In the genomic region with DNA sequence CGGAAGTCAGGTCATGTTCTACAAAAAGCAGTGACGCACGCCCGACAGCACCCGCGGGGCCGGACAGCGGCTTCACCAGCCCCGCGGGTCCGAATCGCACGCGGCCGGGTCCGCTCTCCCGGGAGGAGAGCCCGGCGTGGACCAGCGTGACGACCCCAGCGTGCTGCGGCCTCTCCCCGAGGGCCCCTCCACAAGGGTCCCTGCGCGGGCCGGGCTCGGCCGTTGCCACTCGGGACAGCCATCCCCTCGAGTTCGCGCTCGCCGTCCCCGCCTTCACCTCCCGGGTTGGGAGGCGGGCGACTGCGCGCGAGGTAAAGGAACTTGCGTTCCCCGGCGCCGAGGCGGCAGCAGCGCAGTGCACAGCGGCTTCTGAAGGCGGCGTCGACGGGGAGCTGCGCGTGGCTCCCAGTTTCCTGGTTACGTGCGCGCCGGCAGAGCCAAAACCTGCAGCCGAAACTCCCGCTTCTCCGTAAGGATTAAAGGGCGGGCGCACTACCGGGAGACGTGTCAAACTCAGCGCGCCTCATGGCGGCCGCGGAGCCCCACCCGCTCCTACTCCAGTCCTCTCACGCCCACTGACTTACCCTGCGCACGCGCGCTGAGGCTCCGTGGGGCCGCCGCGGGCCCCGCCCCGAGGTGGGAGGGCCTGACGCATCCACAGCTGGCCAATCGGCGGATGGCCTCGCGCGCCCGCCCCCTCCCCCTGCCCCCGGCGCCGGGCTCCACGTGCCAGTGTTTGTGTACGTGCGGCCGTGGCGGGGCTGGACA, we compare ENCODE assay signal across 1 cellular context.
A peak's percentile ranks its signal among the peaks of the same experiment; 100 is the strongest.
TF ChIP-seq lines count a peak whose summit lies in the region.

No MANE protein-coding gene starts in this region.

TF ChIP-seq in HepG2, 621 proteins besides CTCF, POLR2A, EP300 and RAD21 (continued from another document and continues in another):
- TF ChIP-seq, protein P1, sequence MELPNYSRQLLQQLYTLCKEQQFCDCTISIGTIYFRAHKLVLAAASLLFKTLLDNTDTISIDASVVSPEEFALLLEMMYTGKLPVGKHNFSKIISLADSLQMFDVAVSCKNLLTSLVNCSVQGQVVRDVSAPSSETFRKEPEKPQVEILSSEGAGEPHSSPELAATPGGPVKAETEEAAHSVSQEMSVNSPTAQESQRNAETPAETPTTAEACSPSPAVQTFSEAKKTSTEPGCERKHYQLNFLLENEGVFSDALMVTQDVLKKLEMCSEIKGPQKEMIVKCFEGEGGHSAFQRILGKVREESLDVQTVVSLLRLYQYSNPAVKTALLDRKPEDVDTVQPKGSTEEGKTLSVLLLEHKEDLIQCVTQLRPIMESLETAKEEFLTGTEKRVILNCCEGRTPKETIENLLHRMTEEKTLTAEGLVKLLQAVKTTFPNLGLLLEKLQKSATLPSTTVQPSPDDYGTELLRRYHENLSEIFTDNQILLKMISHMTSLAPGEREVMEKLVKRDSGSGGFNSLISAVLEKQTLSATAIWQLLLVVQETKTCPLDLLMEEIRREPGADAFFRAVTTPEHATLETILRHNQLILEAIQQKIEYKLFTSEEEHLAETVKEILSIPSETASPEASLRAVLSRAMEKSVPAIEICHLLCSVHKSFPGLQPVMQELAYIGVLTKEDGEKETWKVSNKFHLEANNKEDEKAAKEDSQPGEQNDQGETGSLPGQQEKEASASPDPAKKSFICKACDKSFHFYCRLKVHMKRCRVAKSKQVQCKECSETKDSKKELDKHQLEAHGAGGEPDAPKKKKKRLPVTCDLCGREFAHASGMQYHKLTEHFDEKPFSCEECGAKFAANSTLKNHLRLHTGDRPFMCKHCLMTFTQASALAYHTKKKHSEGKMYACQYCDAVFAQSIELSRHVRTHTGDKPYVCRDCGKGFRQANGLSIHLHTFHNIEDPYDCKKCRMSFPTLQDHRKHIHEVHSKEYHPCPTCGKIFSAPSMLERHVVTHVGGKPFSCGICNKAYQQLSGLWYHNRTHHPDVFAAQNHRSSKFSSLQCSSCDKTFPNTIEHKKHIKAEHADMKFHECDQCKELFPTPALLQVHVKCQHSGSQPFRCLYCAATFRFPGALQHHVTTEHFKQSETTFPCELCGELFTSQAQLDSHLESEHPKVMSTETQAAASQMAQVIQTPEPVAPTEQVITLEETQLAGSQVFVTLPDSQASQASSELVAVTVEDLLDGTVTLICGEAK (IDR thresholded peaks at IDR 0.05) = no peak
- TF ChIP-seq, protein P1 (CRISPR knock-in tag; IDR thresholded peaks at IDR 0.05) = peak; percentile 94
- TF ChIP-seq RFXANK (CRISPR knock-in tag; IDR thresholded peaks at IDR 0.05) = peak; percentile 84; the same call in 1 of the 2 replicates
- TF ChIP-seq, protein P2, sequence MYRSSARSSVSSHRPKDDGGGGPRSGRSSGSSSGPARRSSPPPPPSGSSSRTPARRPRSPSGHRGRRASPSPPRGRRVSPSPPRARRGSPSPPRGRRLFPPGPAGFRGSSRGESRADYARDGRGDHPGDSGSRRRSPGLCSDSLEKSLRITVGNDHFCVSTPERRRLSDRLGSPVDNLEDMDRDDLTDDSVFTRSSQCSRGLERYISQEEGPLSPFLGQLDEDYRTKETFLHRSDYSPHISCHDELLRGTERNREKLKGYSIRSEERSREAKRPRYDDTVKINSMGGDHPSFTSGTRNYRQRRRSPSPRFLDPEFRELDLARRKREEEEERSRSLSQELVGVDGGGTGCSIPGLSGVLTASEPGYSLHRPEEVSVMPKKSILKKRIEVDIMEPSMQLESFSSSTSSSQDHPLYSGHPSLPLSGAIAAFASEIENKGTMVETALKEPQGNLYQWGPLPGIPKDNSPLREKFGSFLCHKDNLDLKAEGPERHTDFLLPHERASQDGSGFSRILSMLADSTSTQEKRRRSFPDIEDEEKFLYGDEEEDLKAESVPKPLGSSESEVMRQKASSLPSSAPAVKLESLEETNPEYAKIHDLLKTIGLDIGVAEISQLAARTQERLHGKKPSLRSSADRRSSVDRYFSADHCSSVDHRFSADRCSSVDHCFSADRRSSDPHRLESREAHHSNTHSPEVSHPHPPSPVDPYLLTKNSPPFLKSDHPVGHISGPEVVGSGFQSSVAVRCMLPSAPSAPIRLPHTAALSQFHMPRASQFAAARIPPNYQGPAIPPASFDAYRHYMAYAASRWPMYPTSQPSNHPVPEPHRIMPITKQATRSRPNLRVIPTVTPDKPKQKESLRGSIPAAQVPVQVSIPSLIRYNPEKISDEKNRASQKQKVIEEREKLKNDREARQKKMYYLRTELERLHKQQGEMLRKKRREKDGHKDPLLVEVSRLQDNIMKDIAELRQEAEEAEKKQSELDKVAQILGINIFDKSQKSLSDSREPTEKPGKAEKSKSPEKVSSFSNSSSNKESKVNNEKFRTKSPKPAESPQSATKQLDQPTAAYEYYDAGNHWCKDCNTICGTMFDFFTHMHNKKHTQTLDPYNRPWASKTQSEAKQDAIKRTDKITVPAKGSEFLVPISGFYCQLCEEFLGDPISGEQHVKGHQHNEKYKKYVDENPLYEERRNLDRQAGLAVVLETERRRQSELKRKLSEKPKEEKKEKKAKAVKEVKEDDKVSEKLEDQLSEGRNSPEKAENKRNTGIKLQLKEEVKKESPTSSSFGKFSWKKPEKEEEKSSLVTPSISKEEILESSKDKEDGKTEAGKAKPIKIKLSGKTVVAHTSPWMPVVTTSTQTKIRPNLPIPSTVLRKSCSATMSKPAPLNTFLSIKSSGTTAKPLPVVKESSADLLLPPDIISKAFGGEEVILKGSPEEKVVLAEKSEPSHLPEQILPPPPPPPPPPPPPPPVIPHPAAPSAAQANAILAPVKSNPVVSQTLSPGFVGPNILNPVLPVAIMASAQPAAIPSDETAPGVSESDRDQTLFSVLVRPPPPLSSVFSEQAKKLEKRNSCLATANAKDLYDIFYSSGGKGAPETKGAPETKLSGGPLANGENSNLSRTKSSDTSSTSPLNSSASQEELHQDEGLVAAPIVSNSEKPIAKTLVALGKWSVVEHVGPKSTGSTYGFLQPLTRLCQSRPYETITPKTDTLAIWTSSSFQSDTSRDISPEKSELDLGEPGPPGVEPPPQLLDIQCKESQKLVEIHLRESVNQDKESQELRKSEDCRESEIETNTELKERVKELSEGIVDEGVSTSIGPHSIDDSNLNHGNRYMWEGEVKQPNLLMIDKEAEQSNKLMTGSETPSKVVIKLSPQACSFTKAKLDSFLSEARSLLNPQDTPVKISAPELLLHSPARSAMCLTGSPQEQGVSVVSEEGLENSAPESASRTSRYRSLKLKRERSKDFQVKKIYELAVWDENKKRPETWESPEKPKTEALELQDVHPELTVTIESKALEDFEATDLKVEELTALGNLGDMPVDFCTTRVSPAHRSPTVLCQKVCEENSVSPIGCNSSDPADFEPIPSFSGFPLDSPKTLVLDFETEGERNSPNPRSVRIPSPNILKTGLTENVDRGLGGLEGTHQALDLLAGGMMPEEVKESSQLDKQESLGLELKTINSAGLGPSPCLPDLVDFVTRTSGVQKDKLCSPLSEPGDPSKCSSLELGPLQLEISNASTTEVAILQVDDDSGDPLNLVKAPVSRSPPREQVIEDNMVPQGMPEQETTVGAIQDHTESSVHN (CRISPR knock-in tag; IDR thresholded peaks at IDR 0.05) = peak; percentile 85
- 0 out of 2 replicates have a peak, but pooled peaks have one; percentile 51 for TF ChIP-seq MIXL1 (CRISPR knock-in tag; IDR thresholded peaks at IDR 0.05)
- TF ChIP-seq, protein P3, sequence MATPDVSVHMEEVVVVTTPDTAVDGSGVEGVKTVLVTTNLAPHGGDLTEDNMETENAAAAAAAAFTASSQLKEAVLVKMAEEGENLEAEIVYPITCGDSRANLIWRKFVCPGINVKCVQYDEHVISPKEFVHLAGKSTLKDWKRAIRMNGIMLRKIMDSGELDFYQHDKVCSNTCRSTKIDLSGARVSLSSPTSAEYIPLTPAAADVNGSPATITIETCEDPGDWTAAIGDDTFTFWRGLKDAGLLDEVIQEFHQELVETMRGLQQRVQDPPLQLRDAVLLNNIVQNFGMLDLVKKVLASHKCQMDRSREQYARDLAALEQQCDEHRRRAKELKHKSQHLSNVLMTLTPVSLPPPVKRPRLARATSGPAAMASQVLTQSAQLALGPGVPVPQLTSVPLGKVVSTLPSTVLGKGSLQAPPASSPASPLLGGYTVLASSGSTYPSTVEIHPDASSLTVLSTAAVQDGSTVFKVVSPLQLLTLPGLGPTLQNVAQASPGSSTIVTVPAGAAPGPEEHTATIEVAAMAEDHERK (CRISPR knock-in tag; IDR thresholded peaks at IDR 0.05; ENCODE audit: low read depth) = peak; percentile 40; the same call in 1 of the 2 replicates
- no peak for TF ChIP-seq PLRG1 (conservative IDR thresholded peaks at IDR 0.05)
- no peak for TF ChIP-seq TBP (CRISPR knock-in tag; IDR thresholded peaks at IDR 0.05)
- TF ChIP-seq, protein P4, sequence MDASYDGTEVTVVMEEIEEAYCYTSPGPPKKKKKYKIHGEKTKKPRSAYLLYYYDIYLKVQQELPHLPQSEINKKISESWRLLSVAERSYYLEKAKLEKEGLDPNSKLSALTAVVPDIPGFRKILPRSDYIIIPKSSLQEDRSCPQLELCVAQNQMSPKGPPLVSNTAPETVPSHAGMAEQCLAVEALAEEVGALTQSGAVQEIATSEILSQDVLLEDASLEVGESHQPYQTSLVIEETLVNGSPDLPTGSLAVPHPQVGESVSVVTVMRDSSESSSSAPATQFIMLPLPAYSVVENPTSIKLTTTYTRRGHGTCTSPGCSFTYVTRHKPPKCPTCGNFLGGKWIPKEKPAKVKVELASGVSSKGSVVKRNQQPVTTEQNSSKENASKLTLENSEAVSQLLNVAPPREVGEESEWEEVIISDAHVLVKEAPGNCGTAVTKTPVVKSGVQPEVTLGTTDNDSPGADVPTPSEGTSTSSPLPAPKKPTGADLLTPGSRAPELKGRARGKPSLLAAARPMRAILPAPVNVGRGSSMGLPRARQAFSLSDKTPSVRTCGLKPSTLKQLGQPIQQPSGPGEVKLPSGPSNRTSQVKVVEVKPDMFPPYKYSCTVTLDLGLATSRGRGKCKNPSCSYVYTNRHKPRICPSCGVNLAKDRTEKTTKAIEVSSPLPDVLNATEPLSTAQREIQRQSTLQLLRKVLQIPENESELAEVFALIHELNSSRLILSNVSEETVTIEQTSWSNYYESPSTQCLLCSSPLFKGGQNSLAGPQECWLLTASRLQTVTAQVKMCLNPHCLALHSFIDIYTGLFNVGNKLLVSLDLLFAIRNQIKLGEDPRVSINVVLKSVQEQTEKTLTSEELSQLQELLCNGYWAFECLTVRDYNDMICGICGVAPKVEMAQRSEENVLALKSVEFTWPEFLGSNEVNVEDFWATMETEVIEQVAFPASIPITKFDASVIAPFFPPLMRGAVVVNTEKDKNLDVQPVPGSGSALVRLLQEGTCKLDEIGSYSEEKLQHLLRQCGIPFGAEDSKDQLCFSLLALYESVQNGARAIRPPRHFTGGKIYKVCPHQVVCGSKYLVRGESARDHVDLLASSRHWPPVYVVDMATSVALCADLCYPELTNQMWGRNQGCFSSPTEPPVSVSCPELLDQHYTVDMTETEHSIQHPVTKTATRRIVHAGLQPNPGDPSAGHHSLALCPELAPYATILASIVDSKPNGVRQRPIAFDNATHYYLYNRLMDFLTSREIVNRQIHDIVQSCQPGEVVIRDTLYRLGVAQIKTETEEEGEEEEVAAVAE (CRISPR knock-in tag; IDR thresholded peaks at IDR 0.05; ENCODE audit: borderline replicate concordance) = peak; percentile 82; the same call in 1 of the 2 replicates
- no peak for TF ChIP-seq ZNF3 (CRISPR knock-in tag; IDR thresholded peaks at IDR 0.05)
- peak; percentile 29 for TF ChIP-seq AGO1 (IDR thresholded peaks at IDR 0.05; ENCODE audit: low read depth, low read length, poor library complexity, severe bottlenecking)
- peak; percentile 97 for TF ChIP-seq ZNF766 (CRISPR knock-in tag; IDR thresholded peaks at IDR 0.05; ENCODE audit: borderline replicate concordance)
- peak; percentile 93; the same call in 1 of the 2 replicates for TF ChIP-seq ZNF773 (CRISPR knock-in tag; IDR thresholded peaks at IDR 0.05; ENCODE audit: borderline replicate concordance)
- no peak for TF ChIP-seq TEAD3 (CRISPR knock-in tag; optimal IDR thresholded peaks at IDR 0.05; ENCODE audit: borderline replicate concordance)
- TF ChIP-seq TOPORS (CRISPR knock-in tag; IDR thresholded peaks at IDR 0.05) = peak; percentile 92; the same call in 1 of the 2 replicates
- peak; percentile 77; the same call in 1 of the 2 replicates for TF ChIP-seq YEATS2 (CRISPR knock-in tag; IDR thresholded peaks at IDR 0.05; ENCODE audit: borderline replicate concordance)
- TF ChIP-seq POLR2G (IDR thresholded peaks at IDR 0.05; ENCODE audit: low read depth, low read length) = peak; percentile 82
- TF ChIP-seq, protein P5, sequence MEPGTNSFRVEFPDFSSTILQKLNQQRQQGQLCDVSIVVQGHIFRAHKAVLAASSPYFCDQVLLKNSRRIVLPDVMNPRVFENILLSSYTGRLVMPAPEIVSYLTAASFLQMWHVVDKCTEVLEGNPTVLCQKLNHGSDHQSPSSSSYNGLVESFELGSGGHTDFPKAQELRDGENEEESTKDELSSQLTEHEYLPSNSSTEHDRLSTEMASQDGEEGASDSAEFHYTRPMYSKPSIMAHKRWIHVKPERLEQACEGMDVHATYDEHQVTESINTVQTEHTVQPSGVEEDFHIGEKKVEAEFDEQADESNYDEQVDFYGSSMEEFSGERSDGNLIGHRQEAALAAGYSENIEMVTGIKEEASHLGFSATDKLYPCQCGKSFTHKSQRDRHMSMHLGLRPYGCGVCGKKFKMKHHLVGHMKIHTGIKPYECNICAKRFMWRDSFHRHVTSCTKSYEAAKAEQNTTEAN (CRISPR knock-in tag; conservative IDR thresholded peaks at IDR 0.05) = peak; percentile 86
- TF ChIP-seq ZNF891 (CRISPR knock-in tag; IDR thresholded peaks at IDR 0.05) = peak; percentile 97
- 0 out of 2 replicates have a peak, but pooled peaks have one; percentile 7 for TF ChIP-seq ZNF549 (CRISPR knock-in tag; IDR thresholded peaks at IDR 0.05)
- TF ChIP-seq ATAD3A (CRISPR knock-in tag; IDR thresholded peaks at IDR 0.05) = no peak
- TF ChIP-seq SSRP1 (CRISPR knock-in tag; IDR thresholded peaks at IDR 0.05) = no peak
- TF ChIP-seq HNRNPH1 (optimal IDR thresholded peaks at IDR 0.05; ENCODE audit: low read depth, low read length) = no peak
- peak; percentile 96; the same call in 1 of the 2 replicates for TF ChIP-seq ZNF354B (CRISPR knock-in tag; IDR thresholded peaks at IDR 0.05)
